Comparison of ENCODE assay signal across 19 cellular contexts in the genomic region with DNA sequence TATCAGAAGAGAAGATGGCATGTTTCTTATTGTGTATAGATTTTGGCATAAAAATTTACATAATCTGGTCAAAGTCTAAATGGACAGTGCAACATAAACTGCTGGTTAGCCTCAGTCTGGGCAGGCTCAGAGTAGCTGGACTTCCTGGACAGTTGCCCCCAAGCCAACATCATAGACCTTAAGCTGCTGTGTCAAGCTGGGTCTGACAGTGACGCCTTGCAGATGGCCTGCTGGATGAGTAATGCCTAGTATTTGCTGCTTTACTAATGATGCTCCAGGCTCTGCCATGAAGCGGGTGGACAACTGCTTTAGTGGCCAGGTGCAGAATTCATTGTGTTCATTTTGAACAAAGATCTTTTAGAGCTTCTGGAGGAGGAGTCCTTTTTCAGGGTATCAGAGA.
DNase-seq lines count a peak whose midpoint lies in the region; ATAC-seq and TF ChIP-seq lines count a peak whose summit lies in the region.
"Had no signal": no experiment of that assay in that cellular context is flagged by ENCODE, and none has a peak within 500 bp of the region (broad histone marks: within the 10 kb centered on the region; RNA-seq: fewer than 3 reads in every experiment).

No MANE protein-coding gene starts in this region.

- no peak for TF ChIP-seq EP300 in ovary (IDR thresholded peaks at IDR 0.05)

- H3K9me3 ChIP-seq in adrenal gland (replicated peaks in 1 of 3): no peaks in the 10 kb centered on the region
- H3K9me3 ChIP-seq in heart right ventricle: no peaks in the 10 kb centered on the region
- no peaks in the 10 kb centered on the region for H3K9me3 ChIP-seq in ovary
- H3K9me3 ChIP-seq: BLaER1, tibial nerve had no signal

- H3K27ac ChIP-seq in adrenal gland (no peak overlapping the region), heart right ventricle (no peak overlapping the region), ovary (no peak overlapping the region)
- H3K27ac ChIP-seq: BLaER1, tibial nerve had no signal

- ATAC-seq in heart right ventricle: peak in 5 of 8 donors; percentile 27 to 78 (median 42)
- no peak for ATAC-seq in GM18873 (IDR thresholded peaks at IDR 0.05; ENCODE audit: low FRiP score, unreplicated experiment)
- ATAC-seq in HG03442 (IDR thresholded peaks at IDR 0.05; ENCODE audit: unreplicated experiment): no peak
- ATAC-seq: stimulated activated naive B cell treated with anti-CD40 and anti-IgM and Interleukin-4, amounts not matched to agents 10 μg/mL and 1 μg/mL and 100 μg/mL, for 72 hours had no signal

- DNase-seq in HCEC 1CT: peak; percentile 79
- peak in 6 of 7 donors; percentile 3 to 74 (median 13) for DNase-seq in adrenal gland
- peak; percentile 40 to 57 for DNase-seq in heart right ventricle
- peak in 3 of 5 donors; percentile 25 to 38 (median 35) for DNase-seq in ovary
- DNase-seq in NCI-H1092 treated with DMSO at 0.1 percent for 48 hours (lab: John Stamatoyannopoulos, UW): no peak
- DNase-seq in retina: no peak
- DNase-seq: activated CD4-positive, alpha-beta T cell treated with anti-CD3 and anti-CD28 coated beads for 48 hours; activated naive CD4-positive, alpha-beta T cell treated with anti-CD3 and anti-CD28 coated beads for 36 hours; dermis blood vessel endothelial cell; DMS79; hypothalamus; naive B cell; NCI-H187 treated with DMSO at 0.1 percent for 48 hours; NCI-H510A; stimulated activated naive B cell treated with anti-CD40 and anti-IgM and Interleukin-4, amounts not matched to agents 10 μg/mL and 1 μg/mL and 100 μg/mL, for 72 hours had no signal

- H3K4me1 ChIP-seq in adrenal gland (replicated peaks in 1 of 2) (no peaks in the 10 kb centered on the region), heart right ventricle (no peaks in the 10 kb centered on the region), ovary (ENCODE audit: insufficient read depth) (peaks cover 3% of the 10 kb centered on the region)
- H3K4me1 ChIP-seq: BLaER1, tibial nerve had no signal

- 70 to 90% (median 82%) methylated on average over 1 to 2 of the region's 2 CpGs for WGBS in adrenal gland, 4 donors
- WGBS in heart right ventricle, 2 donors: 72 to 73% methylated on average over 2 of the region's 2 CpGs
- 81 to 94% (median 92%) methylated on average over 2 of the region's 2 CpGs for WGBS in ovary, 3 donors

- H3K27me3 ChIP-seq in adrenal gland (no peaks in the 10 kb centered on the region), heart right ventricle (no peaks in the 10 kb centered on the region), ovary (no peaks in the 10 kb centered on the region)
- H3K27me3 ChIP-seq: BLaER1, tibial nerve had no signal

- TF ChIP-seq CTCF in adrenal gland (IDR thresholded peaks at IDR 0.05): no peak
- no peak for TF ChIP-seq CTCF in heart right ventricle (IDR thresholded peaks at IDR 0.05)
- no peak for TF ChIP-seq CTCF in ovary (IDR thresholded peaks at IDR 0.05)

- H3K4me3 ChIP-seq in adrenal gland (no peak overlapping the region), heart right ventricle (no peak overlapping the region), ovary (no peak overlapping the region)
- H3K4me3 ChIP-seq: BLaER1, tibial nerve had no signal

- intact Hi-C loops in adrenal gland (cut with DNase I) (no loop called here), heart right ventricle (cut with DNase I) (no loop called here), ovary (cut with DNase I) (no loop called here)

- H3K36me3 ChIP-seq in adrenal gland (replicated peaks in 1 of 2) (no peaks in the 10 kb centered on the region), heart right ventricle (no peaks in the 10 kb centered on the region), ovary (no peaks in the 10 kb centered on the region)
- H3K36me3 ChIP-seq: BLaER1, tibial nerve had no signal

- no peak for TF ChIP-seq POLR2A in adrenal gland (IDR thresholded peaks at IDR 0.05)
- TF ChIP-seq POLR2A in ovary (IDR thresholded peaks at IDR 0.05): no peak

Comparison
In these comparisons a context has a peak if more than half of its experiments do, and no peak if none do; other contexts are left out.
1. DNase-seq: peak in HCEC 1CT (single experiment), adrenal gland (6 of 7), heart right ventricle (2 of 2) and ovary (3 of 5); none in NCI-H1092 treated with DMSO at 0.1 percent for 48 hours (single experiment) and retina (single experiment).
2. ATAC-seq: peak in heart right ventricle (5 of 8); none in GM18873 (single experiment) and HG03442 (single experiment).